ENCODE assay signal across 22 cellular contexts in the genomic region with DNA sequence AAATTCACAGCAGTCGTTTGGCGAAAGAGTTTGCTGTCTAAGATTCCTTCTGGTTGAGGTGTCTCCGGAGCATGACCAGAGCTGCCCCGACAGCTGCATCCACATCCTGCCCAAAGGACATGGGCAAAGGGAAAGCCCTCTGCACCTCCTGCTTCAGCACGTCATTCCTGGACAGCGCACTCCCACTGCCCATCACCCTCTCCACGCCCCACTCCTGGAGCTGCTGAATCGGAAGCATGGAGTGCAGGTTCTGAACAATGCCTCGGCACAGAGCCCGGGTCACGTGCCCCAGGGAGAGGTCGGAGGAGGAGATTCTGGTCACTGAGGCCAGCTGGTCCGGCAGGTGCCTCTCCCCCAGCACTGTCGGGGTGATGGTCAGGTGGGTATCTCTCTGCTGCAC. TPM values are rescaled to one million over a fixed set of nuclear protein-coding genes. Genes with fewer than 3 reads are reported as not detected.
DNase-seq lines count a peak whose midpoint lies in the region; ATAC-seq and TF ChIP-seq lines count a peak whose summit lies in the region.
"Had no signal": no experiment of that assay in that cellular context is flagged by ENCODE, and none has a peak within 500 bp of the region (broad histone marks: within the 10 kb centered on the region; RNA-seq: fewer than 3 reads in every experiment).

No MANE protein-coding gene starts in this region.

- H3K9me3 ChIP-seq in left ventricle myocardium inferior (replicated peaks) (no peaks in the 10 kb centered on the region), psoas muscle (no peaks in the 10 kb centered on the region), mammary epithelial cell (replicated peaks; ENCODE audit: insufficient read depth, low read length) (no peaks in the 10 kb centered on the region)
- H3K9me3 ChIP-seq: BLaER1, Caco-2 had no signal

- H3K27ac ChIP-seq in left ventricle myocardium inferior (replicated peaks) (no peak overlapping the region), psoas muscle (no peak overlapping the region), mammary epithelial cell (ENCODE audit: insufficient read depth, low read depth, low read length) (no peak overlapping the region)
- H3K27ac ChIP-seq: 22Rv1, BLaER1, C4-2B had no signal

- in situ Hi-C loops in mammary epithelial cell (cut with MboI; ENCODE audit: low sequenced_read_pairs in 2 of 2), result no loop called here

- ATAC-seq in Right ventricle myocardium superior (ENCODE audit: poor library complexity) (peak; percentile 22), psoas muscle (peak; percentile 12 to 48 (median 45))
- ATAC-seq: CD8-positive, alpha-beta T cell; GM23338; HCT116 had no signal

- no TSS peak for BruUV-seq in mammary epithelial cell (replicated peaks; lab: Mats Ljungman, UMichigan)

- H3K27me3 ChIP-seq in left ventricle myocardium inferior (ENCODE audit: low read depth) (no peaks in the 10 kb centered on the region), psoas muscle (ENCODE audit: insufficient read depth in 3 of 3, low read length in 2 of 3) (no peaks in the 10 kb centered on the region), mammary epithelial cell (ENCODE audit: insufficient read depth, low read length) (no peaks in the 10 kb centered on the region)
- H3K27me3 ChIP-seq: BLaER1 had no signal

- intact Hi-C loops in Right ventricle myocardium superior (cut with DNase I) (no loop called here), left ventricle myocardium inferior (cut with micrococcal nuclease) (no loop called here), psoas muscle (cut with DNase I) (no loop called here), mammary epithelial cell (cut with micrococcal nuclease) (no loop called here)

- H3K9me3 Mint-ChIP-seq in glutamatergic neuron (ENCODE audit: unreplicated experiment), result peaks cover 4% of the 10 kb centered on the region
- H3K9me3 Mint-ChIP-seq: CD4-positive, CD25-positive, alpha-beta regulatory T cell; CD8-positive, alpha-beta T cell; GM23338; H9; HFFc6 had no signal

- H2AFZ ChIP-seq in mammary epithelial cell (ENCODE audit: low read depth, low read length), result no peak overlapping the region
- H2AFZ ChIP-seq: GM23338 had no signal

- CTCF ChIA-PET in mammary epithelial cell (lab: Charles Lee; ENCODE audit: low non-redundant PET), result no interaction called here

- H3K4me1 ChIP-seq in left ventricle myocardium inferior (no peaks in the 10 kb centered on the region), psoas muscle (no peaks in the 10 kb centered on the region), mammary epithelial cell (ENCODE audit: insufficient read depth, low read length) (peaks cover 11% of the 10 kb centered on the region)
- H3K4me1 ChIP-seq: BLaER1 had no signal

- H3K4me3 ChIP-seq in left ventricle myocardium inferior (no peak overlapping the region), psoas muscle (no peak overlapping the region), mammary epithelial cell (replicated peaks in 1 of 3; ENCODE audit: insufficient read depth in 1 of 3, low read depth in 2 of 3, low read length in 3 of 3) (no peak overlapping the region)
- H3K4me3 ChIP-seq: BLaER1, GM23338 had no signal

- H3K27ac Mint-ChIP-seq in glutamatergic neuron (ENCODE audit: unreplicated experiment), result peak overlapping the region; percentile 43
- H3K27ac Mint-ChIP-seq: B cell; CD8-positive, alpha-beta T cell; GM23338; HFFc6 had no signal

- dilution Hi-C loops in mammary epithelial cell (cut with HindIII; ENCODE audit: low sequenced_read_pairs), result no loop called here

- H4K20me1 ChIP-seq in mammary epithelial cell (ENCODE audit: insufficient read depth, low read length), result no peaks in the 10 kb centered on the region

- H3K79me2 ChIP-seq in mammary epithelial cell (ENCODE audit: insufficient read depth, low read length), result no peaks in the 10 kb centered on the region

- H3K36me3 Mint-ChIP-seq in glutamatergic neuron (ENCODE audit: unreplicated experiment), result no peaks in the 10 kb centered on the region

- no peak overlapping the region for H3K9ac ChIP-seq in mammary epithelial cell (ENCODE audit: insufficient read depth, low read length)
- H3K9ac ChIP-seq: BLaER1 had no signal

- 52 to 70% (median 61%) methylated on average over 14 of the region's 14 CpGs for WGBS in psoas muscle, 3 donors
- 91% methylated on average over 8 of the region's 14 CpGs for WGBS in mammary epithelial cell (ENCODE audit: low coverage, missing lambda C conversion rate)

- no peak overlapping the region for H3K4me2 ChIP-seq in mammary epithelial cell (ENCODE audit: insufficient read depth, low read depth, low read length)
- H3K4me2 ChIP-seq: BLaER1, GM23338 had no signal

- H3K4me3 Mint-ChIP-seq in glutamatergic neuron (ENCODE audit: unreplicated experiment), result no peak overlapping the region
- H3K4me3 Mint-ChIP-seq: B cell; CD4-positive, CD25-positive, alpha-beta regulatory T cell; CD8-positive, alpha-beta T cell; GM23338; H9; HFFc6 had no signal

- peaks cover 99% of the 10 kb centered on the region for H3K36me3 ChIP-seq in left ventricle myocardium inferior
- peaks cover 0 to 94% of the 10 kb centered on the region in 2 donors for H3K36me3 ChIP-seq in psoas muscle (ENCODE audit: insufficient read depth in 1 of 2, low read depth in 1 of 2)
- H3K36me3 ChIP-seq in mammary epithelial cell (ENCODE audit: insufficient read depth, low read length), result peaks cover 3% of the 10 kb centered on the region

- peaks cover 2% of the 10 kb centered on the region for H3K27me3 Mint-ChIP-seq in glutamatergic neuron (ENCODE audit: unreplicated experiment)
- H3K27me3 Mint-ChIP-seq: B cell; CD4-positive, CD25-positive, alpha-beta regulatory T cell had no signal

- H3K4me1 Mint-ChIP-seq in glutamatergic neuron (ENCODE audit: low read depth, unreplicated experiment), result peaks cover 3% of the 10 kb centered on the region
- H3K4me1 Mint-ChIP-seq: B cell; CD4-positive, CD25-positive, alpha-beta regulatory T cell; GM23338; H9 had no signal

- DNase-seq in Right ventricle myocardium superior (no peak), left ventricle myocardium inferior (no peak), LHCN-M2 (ENCODE audit: low read depth) (peak; percentile 43), glutamatergic neuron (no peak), psoas muscle (no peak), inferior parietal cortex (ENCODE audit: extremely low spot score) (no peak), mammary epithelial cell (no peak)
- DNase-seq in activated T-cell treated with anti-CD3 and anti-CD28 coated beads, Interleukin-2, amount 50 U/mL, for 48 hours, result no peak
- DNase-seq: Caco-2; CD4-positive, CD25-positive, alpha-beta regulatory T cell; CD8-positive, alpha-beta T cell; DMS153; DND-41; H9; HFFc6 had no signal

- TF ChIP-seq CTCF in left ventricle myocardium inferior (IDR thresholded peaks at IDR 0.05; ENCODE audit: borderline replicate concordance) (no peak), glutamatergic neuron (IDR thresholded peaks at IDR 0.05; ENCODE audit: partially characterized antibody, unreplicated experiment) (no peak), psoas muscle (IDR thresholded peaks at IDR 0.05) (no peak), mammary epithelial cell (conservative IDR thresholded peaks at IDR 0.05 in 1 of 2, IDR thresholded peaks at IDR 0.05 in 1 of 2; ENCODE audit: extremely low read depth in 1 of 2, insufficient read depth in 1 of 2, low read depth in 1 of 2, low read length in 2 of 2) (no peak)

RNA-seq across cellular contexts. Expression of a gene that starts 1.3 kb away (rescaled TPM):
- total RNA-seq in Right ventricle myocardium superior (4.0 TPM), left ventricle myocardium inferior (4.3 TPM), LHCN-M2 (2014; rRNA removed) (0.51 and 0.86 TPM in 2 replicates), glutamatergic neuron (ENCODE audit: unreplicated experiment) (29.8 TPM), psoas muscle (1 to 10 TPM; 1.4 to 3.6 (median 2.7) TPM), mammary epithelial cell (1 to 10 TPM; 1.3 to 3.4 TPM)
- polyA plus RNA-seq in LHCN-M2 (2012), result 0.63 TPM
- polyA plus RNA-seq in psoas muscle (1 to 10 TPM; 1.8 to 4.8 (median 3.1) TPM), mammary epithelial cell (1.3 TPM)
- 1.5 TPM for polyA minus RNA-seq in mammary epithelial cell

RNA-seq across cellular contexts. Expression of a gene that starts 25.5 kb away (rescaled TPM):
- 4.7 TPM for total RNA-seq in Right ventricle myocardium superior
- total RNA-seq in left ventricle myocardium inferior, result 4.0 TPM
- total RNA-seq in LHCN-M2 (2014; rRNA removed), result 17.4 and 17.8 TPM in 2 replicates
- 6.3 TPM for polyA plus RNA-seq in LHCN-M2 (2012)
- 35.5 TPM for total RNA-seq in glutamatergic neuron (ENCODE audit: unreplicated experiment)
- 1 to 10 TPM; 1.7 to 3.8 (median 2.3) TPM for total RNA-seq in psoas muscle
- polyA plus RNA-seq in psoas muscle, result 1 to 10 TPM; 2.0 to 2.5 (median 2.2) TPM
- 10 to 100 TPM; 11.8 to 14.5 TPM for total RNA-seq in mammary epithelial cell
- polyA plus RNA-seq in mammary epithelial cell, result 12.0 TPM
- polyA minus RNA-seq in mammary epithelial cell, result 16.5 TPM

RNA-seq across cellular contexts. Expression of a gene that starts 26.0 kb away (rescaled TPM):
- total RNA-seq in Right ventricle myocardium superior (5.1 TPM), left ventricle myocardium inferior (6.2 TPM), LHCN-M2 (2014; rRNA removed) (20.3 and 29.1 TPM in 2 replicates), glutamatergic neuron (ENCODE audit: unreplicated experiment) (17.2 TPM), psoas muscle (10 to 100 TPM; 10.1 to 14.9 (median 11.0) TPM), mammary epithelial cell (10 to 100 TPM; 16.9 to 18.8 TPM)
- 14.9 TPM for polyA plus RNA-seq in LHCN-M2 (2012)
- polyA plus RNA-seq in psoas muscle (10 to 100 TPM in 1 of 3 donors, 1 to 10 TPM in 2; 7.3 to 32.7 (median 9.2) TPM), mammary epithelial cell (9.7 TPM)
- 2.1 TPM for polyA minus RNA-seq in mammary epithelial cell

RNA-seq across cellular contexts. Expression of a gene that starts 52.9 kb away (rescaled TPM):
- total RNA-seq in Right ventricle myocardium superior (1.0 TPM), left ventricle myocardium inferior (1.0 TPM), LHCN-M2 (2014; rRNA removed) (0.71 and 1.3 TPM in 2 replicates), glutamatergic neuron (ENCODE audit: unreplicated experiment) (0.74 TPM), psoas muscle (10 to 100 TPM in 1 of 4 donors, 1 to 10 TPM in 1, under 1 TPM in 2; 0.71 to 10.1 (median 1.1) TPM), mammary epithelial cell (1 to 10 TPM in 1 of 2 donors, under 1 TPM in 1; 0.33 to 7.5 TPM)
- 0.26 TPM for polyA plus RNA-seq in LHCN-M2 (2012)
- polyA plus RNA-seq in psoas muscle (under 1 TPM; 0.32 to 0.38 (median 0.36) TPM), mammary epithelial cell (1.4 TPM)
- 15.0 TPM for polyA minus RNA-seq in mammary epithelial cell
- total RNA-seq: H4 had no signal

RNA-seq across cellular contexts. Expression of a gene that starts 57.9 kb away (rescaled TPM):
- total RNA-seq in Right ventricle myocardium superior (149 TPM), left ventricle myocardium inferior (165 TPM), LHCN-M2 (2014; rRNA removed) (259 and 286 TPM in 2 replicates), glutamatergic neuron (ENCODE audit: unreplicated experiment) (91.4 TPM), psoas muscle (10 to 100 TPM; 20.4 to 23.9 (median 22.8) TPM), mammary epithelial cell (100 to 1,000 TPM; 188 to 213 TPM)
- polyA plus RNA-seq in LHCN-M2 (2012), result 392 TPM
- polyA plus RNA-seq in psoas muscle (10 to 100 TPM; 30.3 to 75.7 (median 40.1) TPM), mammary epithelial cell (141 TPM)
- polyA minus RNA-seq in mammary epithelial cell, result 78.6 TPM
